Comparison of ENCODE assay signal across 27 cellular contexts in the genomic region with DNA sequence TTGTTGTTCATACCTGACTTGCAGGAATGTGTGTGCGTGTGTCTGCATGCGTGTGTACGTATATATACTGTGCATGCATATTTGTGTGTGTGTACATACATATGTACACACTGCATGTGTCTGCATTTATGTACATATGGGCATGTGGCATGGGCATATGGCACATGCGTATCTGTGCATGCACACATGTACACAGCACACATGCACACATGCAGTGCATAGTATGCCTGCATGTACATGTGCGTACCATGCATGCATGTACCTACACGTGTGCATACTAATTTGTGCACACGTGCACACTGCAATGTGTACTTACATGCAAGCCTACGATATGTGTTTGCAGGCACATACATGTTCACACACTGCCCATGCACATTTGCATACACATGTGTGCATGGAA. TPM values are rescaled to one million over a fixed set of nuclear protein-coding genes. Genes with fewer than 3 reads are reported as not detected.
A peak's percentile ranks its signal among the peaks of the same experiment; 100 is the strongest.
DNase-seq lines count a peak whose midpoint lies in the region; ATAC-seq and TF ChIP-seq lines count a peak whose summit lies in the region.
"Had no signal": no experiment of that assay in that cellular context is flagged by ENCODE, and none has a peak within 500 bp of the region (broad histone marks: within the 10 kb centered on the region; RNA-seq: fewer than 3 reads in every experiment).

No MANE protein-coding gene starts in this region.

- H3K9me2 ChIP-seq in DOHH2 (replicated peaks; ENCODE audit: control insufficient read depth, low read length) (no peaks in the 10 kb centered on the region), OCI-LY7 (ENCODE audit: insufficient read depth, low read length) (no peaks in the 10 kb centered on the region)

- no peak overlapping the region for H3K4me3 ChIP-seq in DOHH2 (ENCODE audit: low read length)
- H3K4me3 ChIP-seq in OCI-LY7 (ENCODE audit: low read depth, low read length, poor library complexity, severe bottlenecking), result no peak overlapping the region
- no peak overlapping the region for H3K4me3 ChIP-seq in neural progenitor cell
- H3K4me3 ChIP-seq in gastroesophageal sphincter, result no peak overlapping the region
- H3K4me3 ChIP-seq: A549, adrenal gland, SJSA1, spleen had no signal

- 89 to 91% methylated on average over 8 of the region's 8 CpGs for WGBS in gastroesophageal sphincter (ENCODE audit: low coverage in 1 of 2), 2 donors

- no peaks in the 10 kb centered on the region for H3K27me3 ChIP-seq in DOHH2 (ENCODE audit: control insufficient read depth, low read length)
- H3K27me3 ChIP-seq in neural progenitor cell, result no peaks in the 10 kb centered on the region
- H3K27me3 ChIP-seq in gastroesophageal sphincter, result no peaks in the 10 kb centered on the region
- H3K27me3 ChIP-seq: adrenal gland, SJSA1, spleen had no signal

- TF ChIP-seq POLR2A in gastroesophageal sphincter (IDR thresholded peaks at IDR 0.05), result no peak

- TF ChIP-seq CTCF in activated CD8-positive, alpha-beta T cell treated with anti-CD3 and anti-CD28 coated beads for 36 hours (IDR thresholded peaks at IDR 0.05), result no peak
- no peak for TF ChIP-seq CTCF in DOHH2 (IDR thresholded peaks at IDR 0.05; ENCODE audit: low read depth, low read length, poor library complexity, severe bottlenecking)
- no peak for TF ChIP-seq CTCF in OCI-LY7 (conservative IDR thresholded peaks at IDR 0.05; ENCODE audit: low read length)
- TF ChIP-seq CTCF in neural progenitor cell (IDR thresholded peaks at IDR 0.05), result no peak
- no peak for TF ChIP-seq CTCF in gastroesophageal sphincter (IDR thresholded peaks at IDR 0.05)

- POLR2A ChIA-PET in activated CD8-positive, alpha-beta T cell treated with anti-CD3 and anti-CD28 coated beads for 36 hours (lab: Charles Lee), result interaction anchor here (0.5 to 3.5 kb wide), 4 partner anchors 13 to 147 kb away, joined by 3 to 20 read pairs (median 3); no protein-coding TSS in a partner anchor
- POLR2A ChIA-PET in activated CD8-positive, alpha-beta T cell treated with anti-CD3 and anti-CD28 coated beads, Interleukin-2, amount 10 ng/mL, durations not matched to agents 7 days and 5 days (lab: Charles Lee), result no interaction called here
- POLR2A ChIA-PET in OCI-LY7 (lab: Charles Lee), result interaction anchor here (1.0 to 4.5 kb wide), 6 partner anchors 10 to 262 kb away, joined by 3 to 40 read pairs (median 13); no protein-coding TSS in a partner anchor

- H3K27ac ChIP-seq in DOHH2 (ENCODE audit: low read depth, low read length) (no peak overlapping the region), OCI-LY7 (ENCODE audit: low read depth, low read length, poor library complexity, severe bottlenecking) (peak overlapping the region; percentile 79), neural progenitor cell (no peak overlapping the region), gastroesophageal sphincter (no peak overlapping the region)
- H3K27ac ChIP-seq: adrenal gland, SJSA1 had no signal

- CTCF ChIA-PET in activated CD8-positive, alpha-beta T cell treated with anti-CD3 and anti-CD28 coated beads for 36 hours (lab: Charles Lee), result interaction anchor here (0.7 to 5.2 kb wide), 4 partner anchors 13 to 454 kb away, joined by 3 to 41 read pairs (median 6); no protein-coding TSS in a partner anchor
- CTCF ChIA-PET in activated CD8-positive, alpha-beta T cell treated with anti-CD3 and anti-CD28 coated beads, Interleukin-2, amount 10 ng/mL, durations not matched to agents 7 days and 5 days (lab: Charles Lee), result interaction anchor here (1.2 to 3.7 kb wide), 4 partner anchors 10 to 41 kb away, joined by 3 to 21 read pairs (median 10); no protein-coding TSS in a partner anchor
- CTCF ChIA-PET in OCI-LY7 (lab: Charles Lee; ENCODE audit: unreplicated experiment), result interaction anchor here (1.1 to 1.6 kb wide), 4 partner anchors 11 to 35 kb away, joined by 3 to 5 read pairs (median 4); no protein-coding TSS in a partner anchor

- no peak overlapping the region for H2AFZ ChIP-seq in OCI-LY7 (ENCODE audit: low read length)
- no peak overlapping the region for H2AFZ ChIP-seq in neural progenitor cell (replicated peaks)

- H3K9ac ChIP-seq in neural progenitor cell, result no peak overlapping the region

- H3K27ac Mint-ChIP-seq in activated CD8-positive, alpha-beta T cell treated with anti-CD3 and anti-CD28 coated beads for 36 hours, result peak overlapping the region; percentile 45
- no peak overlapping the region for H3K27ac Mint-ChIP-seq in activated CD8-positive, alpha-beta T cell treated with anti-CD3 and anti-CD28 coated beads, Interleukin-2, amount 10 ng/mL, durations not matched to agents 7 days and 5 days
- H3K27ac Mint-ChIP-seq in neural progenitor cell, result no peak overlapping the region

- H3K27me3 Mint-ChIP-seq in activated CD8-positive, alpha-beta T cell treated with anti-CD3 and anti-CD28 coated beads for 36 hours, result no peaks in the 10 kb centered on the region
- no peaks in the 10 kb centered on the region for H3K27me3 Mint-ChIP-seq in activated CD8-positive, alpha-beta T cell treated with anti-CD3 and anti-CD28 coated beads, Interleukin-2, amount 10 ng/mL, durations not matched to agents 7 days and 5 days (ENCODE audit: low read depth)
- H3K27me3 Mint-ChIP-seq in neural progenitor cell (ENCODE audit: insufficient read depth, low read depth), result peaks cover 8% of the 10 kb centered on the region

- no peak for TF ChIP-seq EP300 in gastroesophageal sphincter (IDR thresholded peaks at IDR 0.05)

- DNase-seq in activated CD8-positive, alpha-beta T cell treated with anti-CD3 and anti-CD28 coated beads for 36 hours, result no peak
- no peak for DNase-seq in activated CD8-positive, alpha-beta T cell treated with anti-CD3 and anti-CD28 coated beads, Interleukin-2, amount 10 ng/mL, durations not matched to agents 7 days and 5 days
- DNase-seq in OCI-LY7 (ENCODE audit: low spot score) (no peak), neural progenitor cell (ENCODE audit: low spot score) (no peak)
- DNase-seq in stimulated activated CD4-positive, alpha-beta T cell treated with anti-CD3 and anti-CD28 coated beads, Interleukin-15, amount 100 ng/mL, for 24 hours, result no peak
- DNase-seq: adrenal gland; AML-193; CD8-positive, alpha-beta T cell; cerebellar nuclear complex; GOT3; left cardiac atrium; mammary epithelial cell; NCI-H1417; NCI-H2081; NCI-H345; NCI-H748 treated with DMSO at 0.1 percent for 48 hours; posterior cingulate gyrus; right cardiac atrium; RPMI8226; spleen; T-helper 1 cell had no signal

- no TSS peak for BruUV-seq in OCI-LY7 (replicated peaks; lab: Mats Ljungman, UMichigan)

- H3K9me3 ChIP-seq in DOHH2 (ENCODE audit: control insufficient read depth, insufficient read depth, low read length), result no peaks in the 10 kb centered on the region
- no peaks in the 10 kb centered on the region for H3K9me3 ChIP-seq in OCI-LY7 (ENCODE audit: low read length)
- no peaks in the 10 kb centered on the region for H3K9me3 ChIP-seq in neural progenitor cell (ENCODE audit: low read depth)
- no peaks in the 10 kb centered on the region for H3K9me3 ChIP-seq in gastroesophageal sphincter
- H3K9me3 ChIP-seq: A549, adrenal gland, SJSA1, spleen had no signal

- intact Hi-C loops in activated CD8-positive, alpha-beta T cell treated with anti-CD3 and anti-CD28 coated beads for 36 hours (cut with micrococcal nuclease), result loop anchor here (5.0 kb wide), 1 partner anchor 34 kb away; no protein-coding TSS in a partner anchor
- intact Hi-C loops in OCI-LY7 (cut with micrococcal nuclease; ENCODE audit: unreplicated experiment), result loop anchor here (1.0 to 5.0 kb wide), 3 partner anchors 12 to 254 kb away; no protein-coding TSS in a partner anchor

- H3F3A ChIP-seq in DOHH2 (ENCODE audit: control insufficient read depth, insufficient read depth) (peaks cover 4% of the 10 kb centered on the region; the same call in 1 of the 2 replicates), neural progenitor cell (ENCODE audit: low read depth) (peaks cover 29% of the 10 kb centered on the region)

- H3K4me1 ChIP-seq in DOHH2 (ENCODE audit: control insufficient read depth, low read length) (peaks cover 71% of the 10 kb centered on the region), OCI-LY7 (ENCODE audit: insufficient read depth, low read length, poor library complexity, severe bottlenecking) (peaks cover 71% of the 10 kb centered on the region), neural progenitor cell (peaks cover 49% of the 10 kb centered on the region), gastroesophageal sphincter (peaks cover 1 to 99% (median 37%) of the 10 kb centered on the region in 3 donors)

- H3K79me2 ChIP-seq in DOHH2 (ENCODE audit: control insufficient read depth, low read length) (peaks cover 83% of the 10 kb centered on the region), OCI-LY7 (ENCODE audit: insufficient read depth, low read depth, low read length) (peaks cover 32% of the 10 kb centered on the region; the same call in 1 of the 2 replicates), neural progenitor cell (ENCODE audit: low read depth) (peaks cover 68% of the 10 kb centered on the region)

- H3K36me3 ChIP-seq in DOHH2 (ENCODE audit: control insufficient read depth, low read length) (peaks cover 15% of the 10 kb centered on the region), OCI-LY7 (ENCODE audit: insufficient read depth, low read length) (peaks cover 11% of the 10 kb centered on the region; the same call in 1 of the 2 replicates), neural progenitor cell (no peaks in the 10 kb centered on the region), gastroesophageal sphincter (peaks cover 0 to 16% of the 10 kb centered on the region in 2 donors)
- H3K36me3 ChIP-seq: adrenal gland had no signal

- ATAC-seq in activated CD8-positive, alpha-beta T cell treated with anti-CD3 and anti-CD28 coated beads for 36 hours, result no peak
- no peak for ATAC-seq in activated CD8-positive, alpha-beta T cell treated with anti-CD3 and anti-CD28 coated beads, Interleukin-2, amount 10 ng/mL, durations not matched to agents 7 days and 5 days
- ATAC-seq in esophagus mucosa (no peak), gastroesophageal sphincter (no peak)
- ATAC-seq: A549, left cardiac atrium, right cardiac atrium had no signal

- H4K20me1 ChIP-seq in DOHH2 (ENCODE audit: control insufficient read depth, insufficient read depth, low read depth, low read length) (peaks cover 10% of the 10 kb centered on the region; the same call in 1 of the 2 replicates), OCI-LY7 (ENCODE audit: insufficient read depth, low read length) (no peaks in the 10 kb centered on the region), neural progenitor cell (ENCODE audit: low read depth) (peaks cover 100% of the 10 kb centered on the region)

- no peaks in the 10 kb centered on the region for H3K9me3 Mint-ChIP-seq in activated CD8-positive, alpha-beta T cell treated with anti-CD3 and anti-CD28 coated beads for 36 hours
- H3K9me3 Mint-ChIP-seq in activated CD8-positive, alpha-beta T cell treated with anti-CD3 and anti-CD28 coated beads, Interleukin-2, amount 10 ng/mL, durations not matched to agents 7 days and 5 days (ENCODE audit: insufficient read depth), result no peaks in the 10 kb centered on the region
- H3K9me3 Mint-ChIP-seq in neural progenitor cell, result no peaks in the 10 kb centered on the region
- H3K9me3 Mint-ChIP-seq: activated T-helper 1 cell treated with anti-CD3 and anti-CD28 coated beads, Interleukin-12 subunit alpha, Interleukin-12 subunit beta, Interleukin-2, Interleukin-4 antibody, amounts not matched to agents 30 ng/mL and 10 ng/mL and 1 ng/mL, durations not matched to agents 14 hours and 24 hours and 36 hours; CD8-positive, alpha-beta T cell had no signal

- peaks cover 30% of the 10 kb centered on the region for H3K36me3 Mint-ChIP-seq in activated CD8-positive, alpha-beta T cell treated with anti-CD3 and anti-CD28 coated beads for 36 hours (ENCODE audit: low read depth)
- peaks cover 17% of the 10 kb centered on the region for H3K36me3 Mint-ChIP-seq in activated CD8-positive, alpha-beta T cell treated with anti-CD3 and anti-CD28 coated beads, Interleukin-2, amount 10 ng/mL, durations not matched to agents 7 days and 5 days (ENCODE audit: low read depth)
- peaks cover 12% of the 10 kb centered on the region for H3K36me3 Mint-ChIP-seq in neural progenitor cell

- no peak overlapping the region for H3K4me3 Mint-ChIP-seq in activated CD8-positive, alpha-beta T cell treated with anti-CD3 and anti-CD28 coated beads for 36 hours
- H3K4me3 Mint-ChIP-seq in activated CD8-positive, alpha-beta T cell treated with anti-CD3 and anti-CD28 coated beads, Interleukin-2, amount 10 ng/mL, durations not matched to agents 7 days and 5 days, result no peak overlapping the region
- no peak overlapping the region for H3K4me3 Mint-ChIP-seq in neural progenitor cell
- H3K4me3 Mint-ChIP-seq: CD8-positive, alpha-beta T cell had no signal

- H3K4me2 ChIP-seq in DOHH2 (ENCODE audit: low read length), result peak overlapping the region; percentile 64
- peak overlapping the region; percentile 63 for H3K4me2 ChIP-seq in OCI-LY7 (ENCODE audit: low read length)
- H3K4me2 ChIP-seq in neural progenitor cell, result peak overlapping the region; percentile 15

- peaks cover 77% of the 10 kb centered on the region for H3K4me1 Mint-ChIP-seq in activated CD8-positive, alpha-beta T cell treated with anti-CD3 and anti-CD28 coated beads for 36 hours (ENCODE audit: low read depth)
- H3K4me1 Mint-ChIP-seq in activated CD8-positive, alpha-beta T cell treated with anti-CD3 and anti-CD28 coated beads, Interleukin-2, amount 10 ng/mL, durations not matched to agents 7 days and 5 days (ENCODE audit: low read depth), result peaks cover 61% of the 10 kb centered on the region
- peaks cover 62% of the 10 kb centered on the region for H3K4me1 Mint-ChIP-seq in neural progenitor cell

RNA-seq across cellular contexts. Expression of gene GALNT2, which starts 43.9 kb away (rescaled TPM):
- total RNA-seq in activated CD8-positive, alpha-beta T cell treated with anti-CD3 and anti-CD28 coated beads for 36 hours, result 10 to 100 TPM; 40.1 to 42.3 TPM
- 10 to 100 TPM; 20.7 to 21.2 TPM for total RNA-seq in activated CD8-positive, alpha-beta T cell treated with anti-CD3 and anti-CD28 coated beads, Interleukin-2, amount 10 ng/mL, durations not matched to agents 7 days and 5 days
- total RNA-seq in OCI-LY7 (2014; rRNA removed; shearing (Covaris generic)), result 26.3 and 29.9 TPM in 2 replicates
- total RNA-seq in OCI-LY7 (2022) (56.4 and 67.3 TPM in 2 replicates), neural progenitor cell (ENCODE audit: low replicate concordance) (37.6 and 61.4 TPM in 2 replicates), esophagus mucosa (37.6 TPM), gastroesophageal sphincter (100 to 1,000 TPM in 3 of 4 donors, 10 to 100 TPM in 1; 95.3 to 160 (median 134) TPM)
